11 cellular contexts compared by ENCODE assay signal in genomic region chr6:160461641-160462040, GRCh38.
DNase-seq lines count a peak whose midpoint lies in the region; ATAC-seq and TF ChIP-seq lines count a peak whose summit lies in the region.
"Had no signal": no experiment of that assay in that cellular context is flagged by ENCODE, and none has a peak within 500 bp of the region (broad histone marks: within the 10 kb centered on the region; RNA-seq: fewer than 3 reads in every experiment).

No MANE protein-coding gene starts in this region.

- H3K79me2 ChIP-seq in PC-3 (ENCODE audit: low read length): no peaks in the 10 kb centered on the region

- H3K9ac ChIP-seq in PC-3 (ENCODE audit: low read length): peak overlapping the region; percentile 24; the same call in 1 of the 2 replicates

- peak overlapping the region; percentile 94 for H3K27ac ChIP-seq in PC-3 (ENCODE audit: low read length)
- H3K27ac ChIP-seq: Peyer's patch had no signal

- TF ChIP-seq CTCF in PC-3 (conservative IDR thresholded peaks at IDR 0.05; ENCODE audit: low read depth, low read length): no peak

- H3K4me1 ChIP-seq in PC-3 (ENCODE audit: insufficient read depth, low read length): peaks cover 28% of the 10 kb centered on the region

- POLR2A ChIA-PET in PC-3 (lab: Charles Lee; ENCODE audit: unreplicated experiment): no interaction called here

- H3F3A ChIP-seq in PC-3 (ENCODE audit: low read length, unreplicated experiment): no peaks in the 10 kb centered on the region

- peak overlapping the region; percentile 81 for H3K4me3 Mint-ChIP-seq in natural killer cell treated with Interleukin-12 subunit alpha and Interleukin-12 subunit beta and Interleukin-15 and Interleukin-18, amount 100 ng/mL, for 72 hours

- DNase-seq in activated CD4-positive, alpha-beta T cell treated with anti-CD3 and anti-CD28 coated beads for 48 hours: peak; percentile 18
- DNase-seq in activated CD4-positive, alpha-beta T cell treated with anti-CD3 and anti-CD28 coated beads for 1 hour: no peak
- DNase-seq in PC-3 (no peak), NAMALWA (ENCODE audit: low spot score) (no peak), superior temporal gyrus (ENCODE audit: extremely low spot score) (no peak)
- peak; percentile 4 for DNase-seq in central memory CD4-positive, alpha-beta T cell
- no peak for DNase-seq in natural killer cell treated with Interleukin-12 subunit alpha and Interleukin-12 subunit beta and Interleukin-15 and Interleukin-18, amount 100 ng/mL, for 72 hours (ENCODE audit: low spot score)
- DNase-seq: NCI-H2107, Peyer's patch, small intestine had no signal

- H2AFZ ChIP-seq in PC-3 (ENCODE audit: low read length): no peak overlapping the region

- CTCF ChIA-PET in PC-3 (lab: Charles Lee): no interaction called here

- H3K4me3 ChIP-seq in PC-3 (ENCODE audit: low read length): no peak overlapping the region
- H3K4me3 ChIP-seq: Peyer's patch had no signal

- H3K27me3 ChIP-seq in PC-3 (ENCODE audit: low read length): no peaks in the 10 kb centered on the region
- H3K27me3 ChIP-seq: Peyer's patch had no signal

- H3K9me2 ChIP-seq in PC-3 (replicated peaks; ENCODE audit: low read length): no peaks in the 10 kb centered on the region

- no peaks in the 10 kb centered on the region for H3K9me3 ChIP-seq in PC-3 (ENCODE audit: low read length)
- H3K9me3 ChIP-seq: Peyer's patch had no signal

- H4K20me1 ChIP-seq in PC-3 (ENCODE audit: low read length): no peaks in the 10 kb centered on the region

- peaks cover 6% of the 10 kb centered on the region for H3K9me3 Mint-ChIP-seq in natural killer cell treated with Interleukin-12 subunit alpha and Interleukin-12 subunit beta and Interleukin-15 and Interleukin-18, amount 100 ng/mL, for 72 hours

- H3K4me2 ChIP-seq in PC-3 (ENCODE audit: low read length): peak overlapping the region; percentile 17; the same call in 1 of the 2 replicates

- no TSS peak for BruUV-seq in PC-3 (replicated peaks; lab: Mats Ljungman, UMichigan)

- H3K36me3 Mint-ChIP-seq in natural killer cell treated with Interleukin-12 subunit alpha and Interleukin-12 subunit beta and Interleukin-15 and Interleukin-18, amount 100 ng/mL, for 72 hours: peaks cover 35% of the 10 kb centered on the region

- H3K27me3 Mint-ChIP-seq in natural killer cell treated with Interleukin-12 subunit alpha and Interleukin-12 subunit beta and Interleukin-15 and Interleukin-18, amount 100 ng/mL, for 72 hours: no peaks in the 10 kb centered on the region

- H3K4me1 Mint-ChIP-seq in natural killer cell treated with Interleukin-12 subunit alpha and Interleukin-12 subunit beta and Interleukin-15 and Interleukin-18, amount 100 ng/mL, for 72 hours (ENCODE audit: low read depth in 2 of 2): peaks cover 72 to 76% of the 10 kb centered on the region in 2 donors

- H3K27ac Mint-ChIP-seq in natural killer cell treated with Interleukin-12 subunit alpha and Interleukin-12 subunit beta and Interleukin-15 and Interleukin-18, amount 100 ng/mL, for 72 hours: peak overlapping the region; percentile 93 to 94

- ATAC-seq in PC-3 (no peak), GM19395 (IDR thresholded peaks at IDR 0.05; ENCODE audit: unreplicated experiment) (no peak)
- peak in 1 of 2 donors; percentile 39 for ATAC-seq in natural killer cell treated with Interleukin-12 subunit alpha and Interleukin-12 subunit beta and Interleukin-15 and Interleukin-18, amount 100 ng/mL, for 72 hours

- intact Hi-C loops in PC-3 (cut with micrococcal nuclease): loop anchor here (10.0 kb wide), 1 partner anchor 53 kb away; no protein-coding TSS in a partner anchor

- H3K36me3 ChIP-seq in PC-3 (ENCODE audit: low read depth, low read length): peaks cover 3% of the 10 kb centered on the region; the same call in 1 of the 2 replicates
- H3K36me3 ChIP-seq: Peyer's patch had no signal

Comparison
In these comparisons a context has a peak if more than half of its experiments do, and no peak if none do; other contexts are left out.
1. DNase-seq: peak in activated CD4-positive, alpha-beta T cell treated with anti-CD3 and anti-CD28 coated beads for 48 hours (single experiment) and central memory CD4-positive, alpha-beta T cell (single experiment); none in activated CD4-positive, alpha-beta T cell treated with anti-CD3 and anti-CD28 coated beads for 1 hour (single experiment), PC-3 (single experiment), natural killer cell treated with Interleukin-12 subunit alpha and Interleukin-12 subunit beta and Interleukin-15 and Interleukin-18, amount 100 ng/mL, for 72 hours (single experiment), NAMALWA (single experiment) and superior temporal gyrus (single experiment).